In genomic region chr15:58141894-58142293, GRCh38 we compare ENCODE assay signal across 1 cellular context.
TF ChIP-seq lines count a peak whose summit lies in the region.

No MANE protein-coding gene starts in this region.

TF ChIP-seq in GM23338, 12 proteins besides CTCF, POLR2A, EP300 and RAD21 (continued from another document):
- TF ChIP-seq ZNF462 (CRISPR knock-in tag; IDR thresholded peaks at IDR 0.05): no peak
- no peak for TF ChIP-seq NANOG (IDR thresholded peaks at IDR 0.05; ENCODE audit: borderline replicate concordance)
- no peak for TF ChIP-seq POLR2AphosphoS5 (IDR thresholded peaks at IDR 0.05; ENCODE audit: low read depth)
- no peak for TF ChIP-seq ETS1 (IDR thresholded peaks at IDR 0.05)
- TF ChIP-seq EZH2phosphoT487 (IDR thresholded peaks at IDR 0.05; ENCODE audit: unreplicated experiment): no peak
- no peak for TF ChIP-seq STAT1 (IDR thresholded peaks at IDR 0.05; ENCODE audit: unreplicated experiment)
- TF ChIP-seq ZNF114 (CRISPR knock-in tag; IDR thresholded peaks at IDR 0.05): no peak
- no peak for TF ChIP-seq CREB1 (CRISPR knock-in tag; IDR thresholded peaks at IDR 0.05; ENCODE audit: low read depth)
- TF ChIP-seq ZNF331 (CRISPR knock-in tag; IDR thresholded peaks at IDR 0.05; ENCODE audit: low read depth): no peak
- no peak for TF ChIP-seq EZH2 (IDR thresholded peaks at IDR 0.05; ENCODE audit: low read depth, unreplicated experiment)
- no peak for TF ChIP-seq JUNB (IDR thresholded peaks at IDR 0.05; ENCODE audit: unreplicated experiment)
